Comparison of ENCODE assay signal across 8 cellular contexts in the genomic region with DNA sequence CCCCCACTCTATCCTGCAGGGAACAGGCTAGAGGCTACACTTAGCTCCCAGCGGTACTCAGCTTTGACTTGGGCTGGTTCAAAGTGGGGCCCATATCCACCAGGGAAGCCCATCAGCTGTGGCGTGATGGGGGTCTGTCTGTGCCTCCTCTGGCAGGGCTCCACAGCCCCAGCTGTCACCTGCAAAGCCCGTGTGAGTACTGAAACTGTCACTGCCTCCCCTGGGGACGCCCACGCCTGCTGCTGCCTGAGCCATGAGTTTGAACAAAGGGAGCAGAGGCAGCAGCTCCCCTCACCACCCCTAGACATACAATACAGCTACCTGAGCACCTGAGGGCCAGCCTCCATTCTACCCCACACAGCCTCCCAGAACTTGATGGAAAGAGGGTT. TPM values are rescaled to one million over a fixed set of nuclear protein-coding genes. Genes with fewer than 3 reads are reported as not detected.
DNase-seq lines count a peak whose midpoint lies in the region; ATAC-seq and TF ChIP-seq lines count a peak whose summit lies in the region.

No MANE protein-coding gene starts in this region.

- H3K36me3 Mint-ChIP-seq in activated naive CD8-positive, alpha-beta T cell treated with anti-CD3 and anti-CD28 coated beads, Interleukin-2, amount 50 U/mL, for 24 hours (ENCODE audit: low read depth) = peaks cover 2% of the 10 kb centered on the region
- H3K36me3 Mint-ChIP-seq in natural killer cell treated with Interleukin-12 subunit alpha and Interleukin-12 subunit beta and Interleukin-15 and Interleukin-18, amount 100 ng/mL, for 72 hours = no peaks in the 10 kb centered on the region

- H3K27me3 ChIP-seq in DND-41 (ENCODE audit: insufficient read depth, low read length, poor library complexity) = peaks cover 46% of the 10 kb centered on the region
- H3K27me3 ChIP-seq in adrenal gland = no peaks in the 10 kb centered on the region

- no peaks in the 10 kb centered on the region for H3K36me3 ChIP-seq in DND-41 (ENCODE audit: insufficient read depth, low read length)
- no peaks in the 10 kb centered on the region for H3K36me3 ChIP-seq in adrenal gland (replicated peaks in 1 of 2)

- DNase-seq in DND-41 (peak; percentile 19), NCI-H1436 treated with DMSO at 0.1 percent for 48 hours (lab: John Stamatoyannopoulos, UW) (peak; percentile 5), G401 (ENCODE audit: low spot score) (no peak), adrenal gland (no peak), AML-193 (lab: John Stamatoyannopoulos, UW) (no peak)
- peak; percentile 57 for DNase-seq in activated naive CD8-positive, alpha-beta T cell treated with anti-CD3 and anti-CD28 coated beads, Interleukin-2, amount 50 U/mL, for 24 hours
- no peak for DNase-seq in natural killer cell treated with Interleukin-12 subunit alpha and Interleukin-12 subunit beta and Interleukin-15 and Interleukin-18, amount 100 ng/mL, for 72 hours (ENCODE audit: low spot score)

- H3K9me3 Mint-ChIP-seq in activated naive CD8-positive, alpha-beta T cell treated with anti-CD3 and anti-CD28 coated beads, Interleukin-2, amount 50 U/mL, for 24 hours = no peaks in the 10 kb centered on the region
- no peaks in the 10 kb centered on the region for H3K9me3 Mint-ChIP-seq in natural killer cell treated with Interleukin-12 subunit alpha and Interleukin-12 subunit beta and Interleukin-15 and Interleukin-18, amount 100 ng/mL, for 72 hours

- peaks cover 42% of the 10 kb centered on the region for H3K4me1 Mint-ChIP-seq in activated naive CD8-positive, alpha-beta T cell treated with anti-CD3 and anti-CD28 coated beads, Interleukin-2, amount 50 U/mL, for 24 hours
- H3K4me1 Mint-ChIP-seq in natural killer cell treated with Interleukin-12 subunit alpha and Interleukin-12 subunit beta and Interleukin-15 and Interleukin-18, amount 100 ng/mL, for 72 hours (ENCODE audit: low read depth in 2 of 2) = peaks cover 29 to 34% of the 10 kb centered on the region in 2 donors

- TF ChIP-seq POLR2A in adrenal gland (IDR thresholded peaks at IDR 0.05) = no peak

- TF ChIP-seq CTCF in DND-41 (IDR thresholded peaks at IDR 0.05; ENCODE audit: borderline replicate concordance, extremely low read depth, low read length, poor library complexity, severe bottlenecking) (no peak), adrenal gland (IDR thresholded peaks at IDR 0.05) (no peak)

- H3K4me1 ChIP-seq in DND-41 (ENCODE audit: insufficient read depth, low read length) = no peaks in the 10 kb centered on the region
- peaks cover 0 to 9% of the 10 kb centered on the region in 2 donors for H3K4me1 ChIP-seq in adrenal gland (replicated peaks in 1 of 2)

- no peaks in the 10 kb centered on the region for H3K79me2 ChIP-seq in DND-41 (ENCODE audit: insufficient read depth, low read length)

- no peak overlapping the region for H3K4me2 ChIP-seq in DND-41 (ENCODE audit: insufficient read depth, low read length)

- H3K9ac ChIP-seq in DND-41 (ENCODE audit: low read depth, low read length) = no peak overlapping the region

- no peak overlapping the region for H3K4me3 ChIP-seq in DND-41 (ENCODE audit: low read depth in 1 of 2, low read length in 2 of 2)
- H3K4me3 ChIP-seq in adrenal gland = peak overlapping the region in 1 of 4 donors; percentile 64

- H3K9me3 ChIP-seq in DND-41 (ENCODE audit: insufficient read depth, low read length, severe bottlenecking) (no peaks in the 10 kb centered on the region), adrenal gland (replicated peaks in 1 of 3) (no peaks in the 10 kb centered on the region)

- H3K4me3 Mint-ChIP-seq in activated naive CD8-positive, alpha-beta T cell treated with anti-CD3 and anti-CD28 coated beads, Interleukin-2, amount 50 U/mL, for 24 hours = peak overlapping the region; percentile 84
- H3K4me3 Mint-ChIP-seq in natural killer cell treated with Interleukin-12 subunit alpha and Interleukin-12 subunit beta and Interleukin-15 and Interleukin-18, amount 100 ng/mL, for 72 hours = peak overlapping the region; percentile 6

- no peak overlapping the region for H3K27ac Mint-ChIP-seq in activated naive CD8-positive, alpha-beta T cell treated with anti-CD3 and anti-CD28 coated beads, Interleukin-2, amount 50 U/mL, for 24 hours
- H3K27ac Mint-ChIP-seq in natural killer cell treated with Interleukin-12 subunit alpha and Interleukin-12 subunit beta and Interleukin-15 and Interleukin-18, amount 100 ng/mL, for 72 hours = no peak overlapping the region

- no peaks in the 10 kb centered on the region for H3K27me3 Mint-ChIP-seq in activated naive CD8-positive, alpha-beta T cell treated with anti-CD3 and anti-CD28 coated beads, Interleukin-2, amount 50 U/mL, for 24 hours
- peaks cover 0 to 3% of the 10 kb centered on the region in 2 donors for H3K27me3 Mint-ChIP-seq in natural killer cell treated with Interleukin-12 subunit alpha and Interleukin-12 subunit beta and Interleukin-15 and Interleukin-18, amount 100 ng/mL, for 72 hours

- in situ Hi-C loops in G401 (cut with HindIII; ENCODE audit: low sequenced_read_pairs) = no loop called here

- ATAC-seq in DND-41 (ENCODE audit: insufficient read depth, low read depth) (peak; percentile 44; the same call in 2 of the 3 replicates), GM21515 (IDR thresholded peaks at IDR 0.05; ENCODE audit: unreplicated experiment) (peak; percentile 47)
- peak; percentile 20 for ATAC-seq in activated naive CD8-positive, alpha-beta T cell treated with anti-CD3 and anti-CD28 coated beads, Interleukin-2, amount 50 U/mL, for 24 hours
- ATAC-seq in natural killer cell treated with Interleukin-12 subunit alpha and Interleukin-12 subunit beta and Interleukin-15 and Interleukin-18, amount 100 ng/mL, for 72 hours = no peak

- 82 to 100% (median 82%) methylated on average over 1 to 5 of the region's 5 CpGs for WGBS in adrenal gland, 4 donors

- no peak overlapping the region for H3K27ac ChIP-seq in DND-41 (ENCODE audit: low read length)
- H3K27ac ChIP-seq in adrenal gland = no peak overlapping the region

- no peak overlapping the region for H2AFZ ChIP-seq in DND-41 (ENCODE audit: low read depth, low read length)

- intact Hi-C loops in adrenal gland (cut with DNase I) = no loop called here

- peaks cover 8% of the 10 kb centered on the region; the same call in 1 of the 2 replicates for H4K20me1 ChIP-seq in DND-41 (ENCODE audit: insufficient read depth, low read length)

RNA-seq across cellular contexts. Expression of a gene that starts 5.0 kb away (rescaled TPM):
- total RNA-seq in natural killer cell treated with Interleukin-12 subunit alpha and Interleukin-12 subunit beta and Interleukin-15 and Interleukin-18, amount 100 ng/mL, for 72 hours = under 1 TPM in 1 of 2 donors, not detected in 1; 0.43 TPM
- total RNA-seq in G401 (2014; rRNA removed; shearing (Covaris generic)) = not detected in 2 replicates
- total RNA-seq in adrenal gland = under 1 TPM in 4 of 8 donors, not detected in 4; 0.15 to 0.28 (median 0.23) TPM
- 1 to 10 TPM in 1 of 3 donors, under 1 TPM in 2; 0.09 to 1.2 (median 0.64) TPM for polyA plus RNA-seq in adrenal gland

RNA-seq across cellular contexts. Expression of a gene that starts 16.4 kb away (rescaled TPM):
- 10 to 100 TPM; 53.4 to 60.4 TPM for total RNA-seq in natural killer cell treated with Interleukin-12 subunit alpha and Interleukin-12 subunit beta and Interleukin-15 and Interleukin-18, amount 100 ng/mL, for 72 hours
- 37.1 and 41.5 TPM in 2 replicates for total RNA-seq in G401 (2014; rRNA removed; shearing (Covaris generic))
- 100 to 1,000 TPM in 4 of 8 donors, 10 to 100 TPM in 4; 74.5 to 207 (median 104) TPM for total RNA-seq in adrenal gland
- polyA plus RNA-seq in adrenal gland = 10 to 100 TPM; 13.1 to 26.8 (median 14.8) TPM

RNA-seq across cellular contexts. Expression of a gene that starts 31.0 kb away (rescaled TPM):
- total RNA-seq in natural killer cell treated with Interleukin-12 subunit alpha and Interleukin-12 subunit beta and Interleukin-15 and Interleukin-18, amount 100 ng/mL, for 72 hours = 10 to 100 TPM; 88.2 to 94.1 TPM
- 62.2 and 78.0 TPM in 2 replicates for total RNA-seq in G401 (2014; rRNA removed; shearing (Covaris generic))
- 1,000 to 10,000 TPM in 2 of 8 donors, 100 to 1,000 TPM in 1, 10 to 100 TPM in 5; 70.4 to 1,877 (median 81.8) TPM for total RNA-seq in adrenal gland
- polyA plus RNA-seq in adrenal gland = 10 to 100 TPM; 39.5 to 82.8 (median 43.8) TPM

RNA-seq across cellular contexts. Expression of a gene that starts 41.2 kb away (rescaled TPM):
- 100 to 1,000 TPM; 108 to 171 TPM for total RNA-seq in natural killer cell treated with Interleukin-12 subunit alpha and Interleukin-12 subunit beta and Interleukin-15 and Interleukin-18, amount 100 ng/mL, for 72 hours
- total RNA-seq in G401 (2014; rRNA removed; shearing (Covaris generic)) = 206 and 257 TPM in 2 replicates
- total RNA-seq in adrenal gland = 100 to 1,000 TPM in 2 of 8 donors, 10 to 100 TPM in 6; 28.6 to 125 (median 62.8) TPM
- polyA plus RNA-seq in adrenal gland = 100 to 1,000 TPM in 1 of 3 donors, 10 to 100 TPM in 2; 20.9 to 134 (median 21.6) TPM

RNA-seq across cellular contexts. Expression of a gene that starts 51.6 kb away (rescaled TPM):
- 1 to 10 TPM; 3.7 to 8.0 TPM for total RNA-seq in natural killer cell treated with Interleukin-12 subunit alpha and Interleukin-12 subunit beta and Interleukin-15 and Interleukin-18, amount 100 ng/mL, for 72 hours
- 294 and 298 TPM in 2 replicates for total RNA-seq in G401 (2014; rRNA removed; shearing (Covaris generic))
- total RNA-seq in adrenal gland = 100 to 1,000 TPM in 4 of 8 donors, 10 to 100 TPM in 4; 55.7 to 161 (median 97.8) TPM
- polyA plus RNA-seq in adrenal gland = 10 to 100 TPM; 15.5 to 65.2 (median 17.0) TPM

Comparison
In these comparisons a context has a peak if more than half of its experiments do, and no peak if none do; other contexts are left out.
1. ATAC-seq: peak in DND-41 (single experiment), GM21515 (single experiment) and activated naive CD8-positive, alpha-beta T cell treated with anti-CD3 and anti-CD28 coated beads, Interleukin-2, amount 50 U/mL, for 24 hours (single experiment); none in natural killer cell treated with Interleukin-12 subunit alpha and Interleukin-12 subunit beta and Interleukin-15 and Interleukin-18, amount 100 ng/mL, for 72 hours (0 of 2).
2. DNase-seq: peak in DND-41 (single experiment), NCI-H1436 treated with DMSO at 0.1 percent for 48 hours (single experiment) and activated naive CD8-positive, alpha-beta T cell treated with anti-CD3 and anti-CD28 coated beads, Interleukin-2, amount 50 U/mL, for 24 hours (single experiment); none in natural killer cell treated with Interleukin-12 subunit alpha and Interleukin-12 subunit beta and Interleukin-15 and Interleukin-18, amount 100 ng/mL, for 72 hours (single experiment), G401 (single experiment), adrenal gland (0 of 7) and AML-193 (0 of 2).